In genomic region chr7:157518514-157519175, GRCh38 we compare ENCODE assay signal across 1 cellular context.
TF ChIP-seq lines count a peak whose summit lies in the region.

No MANE protein-coding gene starts in this region.

TF ChIP-seq in HepG2, 621 proteins besides CTCF, POLR2A, EP300 and RAD21 (continued from another document):
- TF ChIP-seq E2F5 (CRISPR knock-in tag; conservative IDR thresholded peaks at IDR 0.05) = no peak
- TF ChIP-seq MNT (IDR thresholded peaks at IDR 0.05) = peak; percentile 95
- no peak for TF ChIP-seq ZSCAN30 (CRISPR knock-in tag; IDR thresholded peaks at IDR 0.05)
